In genomic region chr2:43040084-43040854, GRCh38 we compare ENCODE assay signal across 13 cellular contexts.
DNase-seq lines count a peak whose midpoint lies in the region; ATAC-seq, FAIRE-seq and TF ChIP-seq lines count a peak whose summit lies in the region.
"Had no signal": no experiment of that assay in that cellular context is flagged by ENCODE, and none has a peak within 500 bp of the region (broad histone marks: within the 10 kb centered on the region; RNA-seq: fewer than 3 reads in every experiment).

No MANE protein-coding gene starts in this region.

- H3K27me3 ChIP-seq in HepG2 (ENCODE audit: control insufficient read depth in 1 of 2, insufficient read depth in 2 of 2, low read length in 2 of 2) (no peaks in the 10 kb centered on the region), uterus (no peaks in the 10 kb centered on the region), prostate gland (replicated peaks; ENCODE audit: insufficient read depth) (no peaks in the 10 kb centered on the region), esophagus muscularis mucosa (no peaks in the 10 kb centered on the region)

- H4K20me1 ChIP-seq in HepG2 (ENCODE audit: insufficient read depth, low read length): no peaks in the 10 kb centered on the region

- peaks cover 8% of the 10 kb centered on the region for H3K4me1 Mint-ChIP-seq in activated CD8-positive, alpha-beta T cell treated with anti-CD3 and anti-CD28 coated beads for 36 hours (ENCODE audit: low read depth)
- peaks cover 2% of the 10 kb centered on the region for H3K4me1 Mint-ChIP-seq in activated CD8-positive, alpha-beta T cell treated with anti-CD3 and anti-CD28 coated beads, Interleukin-2, amount 10 ng/mL, durations not matched to agents 7 days and 5 days (ENCODE audit: low read depth)
- peaks cover 0 to 10% (median 2%) of the 10 kb centered on the region in 3 donors for H3K4me1 Mint-ChIP-seq in T-cell
- H3K4me1 Mint-ChIP-seq: T-helper 17 cell had no signal

- no peaks in the 10 kb centered on the region for H3K9me3 Mint-ChIP-seq in activated CD8-positive, alpha-beta T cell treated with anti-CD3 and anti-CD28 coated beads for 36 hours
- H3K9me3 Mint-ChIP-seq in activated CD8-positive, alpha-beta T cell treated with anti-CD3 and anti-CD28 coated beads, Interleukin-2, amount 10 ng/mL, durations not matched to agents 7 days and 5 days (ENCODE audit: insufficient read depth): no peaks in the 10 kb centered on the region
- no peaks in the 10 kb centered on the region for H3K9me3 Mint-ChIP-seq in T-cell
- H3K9me3 Mint-ChIP-seq: stimulated activated naive B cell treated with anti-CD40 and anti-IgM and Interleukin-4, amounts not matched to agents 10 μg/mL and 1 μg/mL and 100 μg/mL, for 72 hours had no signal

- BruUV-seq in HepG2 (replicated peaks; lab: Mats Ljungman, UMichigan): no TSS peak

- no peak overlapping the region for H3K4me3 Mint-ChIP-seq in activated CD8-positive, alpha-beta T cell treated with anti-CD3 and anti-CD28 coated beads for 36 hours
- H3K4me3 Mint-ChIP-seq in activated CD8-positive, alpha-beta T cell treated with anti-CD3 and anti-CD28 coated beads, Interleukin-2, amount 10 ng/mL, durations not matched to agents 7 days and 5 days: no peak overlapping the region
- H3K4me3 Mint-ChIP-seq in T-cell: no peak overlapping the region
- H3K4me3 Mint-ChIP-seq: stimulated activated naive B cell treated with anti-CD40 and anti-IgM and Interleukin-4, amounts not matched to agents 10 μg/mL and 1 μg/mL and 100 μg/mL, for 72 hours; T-helper 17 cell had no signal

- TF ChIP-seq POLR2A in HepG2 (IDR thresholded peaks at IDR 0.05; ENCODE audit: insufficient read depth in 1 of 2, low read depth in 2 of 2, low read length in 2 of 2): no peak
- TF ChIP-seq POLR2A in uterus (IDR thresholded peaks at IDR 0.05): no peak
- no peak for TF ChIP-seq POLR2A in prostate gland (IDR thresholded peaks at IDR 0.05)
- TF ChIP-seq POLR2A in esophagus muscularis mucosa (IDR thresholded peaks at IDR 0.05; ENCODE audit: low read depth): no peak

- no peak for TF ChIP-seq CTCF in activated CD8-positive, alpha-beta T cell treated with anti-CD3 and anti-CD28 coated beads for 36 hours (IDR thresholded peaks at IDR 0.05)
- TF ChIP-seq CTCF in HepG2 (CRISPR knock-in tag; IDR thresholded peaks at IDR 0.05) (no peak), uterus (IDR thresholded peaks at IDR 0.05) (no peak), prostate gland (IDR thresholded peaks at IDR 0.05) (no peak), esophagus muscularis mucosa (IDR thresholded peaks at IDR 0.05) (no peak)

- H3K9me3 ChIP-seq in HepG2 (ENCODE audit: low read length) (no peaks in the 10 kb centered on the region), uterus (no peaks in the 10 kb centered on the region), prostate gland (no peaks in the 10 kb centered on the region), esophagus muscularis mucosa (no peaks in the 10 kb centered on the region)

- H3K27me3 Mint-ChIP-seq in activated CD8-positive, alpha-beta T cell treated with anti-CD3 and anti-CD28 coated beads for 36 hours: no peaks in the 10 kb centered on the region
- H3K27me3 Mint-ChIP-seq in activated CD8-positive, alpha-beta T cell treated with anti-CD3 and anti-CD28 coated beads, Interleukin-2, amount 10 ng/mL, durations not matched to agents 7 days and 5 days (ENCODE audit: low read depth): peaks cover 6% of the 10 kb centered on the region
- H3K27me3 Mint-ChIP-seq in T-cell: no peaks in the 10 kb centered on the region
- H3K27me3 Mint-ChIP-seq: stimulated activated naive B cell treated with anti-CD40 and anti-IgM and Interleukin-4, amounts not matched to agents 10 μg/mL and 1 μg/mL and 100 μg/mL, for 72 hours; T-helper 17 cell had no signal

- TF ChIP-seq RAD21 in HepG2 (CRISPR knock-in tag; IDR thresholded peaks at IDR 0.05): no peak

- no peak for FAIRE-seq in HepG2 (lab: Jason Lieb, UNC)
- FAIRE-seq: islet of Langerhans had no signal

- H3K27ac ChIP-seq in HepG2 (ENCODE audit: extremely low read length, insufficient read depth, low read length): no peak overlapping the region
- peak overlapping the region; percentile 78 to 84 for H3K27ac ChIP-seq in uterus
- peak overlapping the region in 1 of 2 donors; percentile 35 for H3K27ac ChIP-seq in prostate gland
- no peak overlapping the region for H3K27ac ChIP-seq in esophagus muscularis mucosa (replicated peaks in 1 of 4)

- H2AFZ ChIP-seq in HepG2 (ENCODE audit: low read length): no peak overlapping the region

- intact Hi-C loops in activated CD8-positive, alpha-beta T cell treated with anti-CD3 and anti-CD28 coated beads for 36 hours (cut with micrococcal nuclease): no loop called here
- intact Hi-C loops in HepG2 (cut with micrococcal nuclease; ENCODE audit: unreplicated experiment) (no loop called here), uterus (cut with DNase I; ENCODE audit: low total_unique reads) (no loop called here), prostate gland (cut with DNase I) (no loop called here), esophagus muscularis mucosa (cut with DNase I) (no loop called here)

- WGBS in HepG2 (ENCODE audit: low lambda C conversion rate): 68% methylated on average over 10 of the region's 10 CpGs
- WGBS in prostate gland: 78% methylated on average over 10 of the region's 10 CpGs
- 89% methylated on average over 10 of the region's 10 CpGs for WGBS in esophagus muscularis mucosa

- POLR2A ChIA-PET in activated CD8-positive, alpha-beta T cell treated with anti-CD3 and anti-CD28 coated beads for 36 hours (lab: Charles Lee): no interaction called here
- POLR2A ChIA-PET in activated CD8-positive, alpha-beta T cell treated with anti-CD3 and anti-CD28 coated beads, Interleukin-2, amount 10 ng/mL, durations not matched to agents 7 days and 5 days (lab: Charles Lee): no interaction called here
- POLR2A ChIA-PET in HepG2 (lab: Yijun Ruan, JAX) (no interaction called here), T-cell (lab: Charles Lee) (no interaction called here)

- in situ Hi-C loops in HepG2 (cut with HindIII; ENCODE audit: extremely low pct_ligation_motif_present, low pct_unique_long_range_greater_than_20kb): no loop called here

- H3K79me2 ChIP-seq in HepG2 (ENCODE audit: insufficient read depth, low read length): no peaks in the 10 kb centered on the region

- H3K36me3 ChIP-seq in HepG2 (replicated peaks in 1 of 2; ENCODE audit: control insufficient read depth in 1 of 2, insufficient read depth in 2 of 2, low read length in 2 of 2) (no peaks in the 10 kb centered on the region), uterus (no peaks in the 10 kb centered on the region), prostate gland (no peaks in the 10 kb centered on the region), esophagus muscularis mucosa (no peaks in the 10 kb centered on the region)

- no peak for DNase-seq in activated CD8-positive, alpha-beta T cell treated with anti-CD3 and anti-CD28 coated beads for 36 hours
- no peak for DNase-seq in activated CD8-positive, alpha-beta T cell treated with anti-CD3 and anti-CD28 coated beads, Interleukin-2, amount 10 ng/mL, durations not matched to agents 7 days and 5 days
- peak; percentile 79 for DNase-seq in RPMI7951 (ENCODE audit: low read depth)
- no peak for DNase-seq in HepG2 (ENCODE audit: low spot score)
- peak in 1 of 2 donors; percentile 16 for DNase-seq in uterus
- DNase-seq in prostate gland (ENCODE audit: low spot score): no peak
- no peak for DNase-seq in T-cell
- DNase-seq in esophagus muscularis mucosa (ENCODE audit: extremely low spot score): no peak
- DNase-seq: GOT3; NCI-H526 treated with DMSO at 0.1 percent for 48 hours; stimulated activated naive B cell treated with anti-CD40 and anti-IgM and Interleukin-4, amounts not matched to agents 10 μg/mL and 1 μg/mL and 100 μg/mL, for 72 hours; T-helper 17 cell had no signal

- H3K4me2 ChIP-seq in HepG2 (ENCODE audit: low read depth, low read length): no peak overlapping the region

- peak; percentile 34 for ATAC-seq in activated CD8-positive, alpha-beta T cell treated with anti-CD3 and anti-CD28 coated beads for 36 hours
- no peak for ATAC-seq in activated CD8-positive, alpha-beta T cell treated with anti-CD3 and anti-CD28 coated beads, Interleukin-2, amount 10 ng/mL, durations not matched to agents 7 days and 5 days
- ATAC-seq in HepG2: no peak
- ATAC-seq in T-cell (replicated peaks in 1 of 4): no peak
- ATAC-seq: stimulated activated naive B cell treated with anti-CD40 and anti-IgM and Interleukin-4, amounts not matched to agents 10 μg/mL and 1 μg/mL and 100 μg/mL, for 72 hours; T-helper 17 cell had no signal

- CTCF ChIA-PET in activated CD8-positive, alpha-beta T cell treated with anti-CD3 and anti-CD28 coated beads for 36 hours (lab: Charles Lee): no interaction called here
- CTCF ChIA-PET in activated CD8-positive, alpha-beta T cell treated with anti-CD3 and anti-CD28 coated beads, Interleukin-2, amount 10 ng/mL, durations not matched to agents 7 days and 5 days (lab: Charles Lee): no interaction called here
- CTCF ChIA-PET in HepG2 (lab: Yijun Ruan, JAX; ENCODE audit: low intra/inter-chr PET ratio, low total read pairs) (no interaction called here), T-cell (lab: Charles Lee) (interaction anchor here in 1 of 2 donors (0.7 kb wide), 1 partner anchor 65 kb away, joined by 4 read pairs; no protein-coding TSS in a partner anchor)

- H3K36me3 Mint-ChIP-seq in activated CD8-positive, alpha-beta T cell treated with anti-CD3 and anti-CD28 coated beads for 36 hours (ENCODE audit: low read depth): no peaks in the 10 kb centered on the region
- H3K36me3 Mint-ChIP-seq in activated CD8-positive, alpha-beta T cell treated with anti-CD3 and anti-CD28 coated beads, Interleukin-2, amount 10 ng/mL, durations not matched to agents 7 days and 5 days (ENCODE audit: low read depth): no peaks in the 10 kb centered on the region
- H3K36me3 Mint-ChIP-seq in T-cell: no peaks in the 10 kb centered on the region
- H3K36me3 Mint-ChIP-seq: stimulated activated naive B cell treated with anti-CD40 and anti-IgM and Interleukin-4, amounts not matched to agents 10 μg/mL and 1 μg/mL and 100 μg/mL, for 72 hours had no signal

- no peak overlapping the region for H3K9ac ChIP-seq in HepG2 (ENCODE audit: insufficient read depth, low read depth, low read length)

- TF ChIP-seq EP300 in HepG2 (IDR thresholded peaks at IDR 0.05; ENCODE audit: low read depth in 2 of 2, low read length in 2 of 2) (no peak), HepG2 (CRISPR knock-in tag; IDR thresholded peaks at IDR 0.05; ENCODE audit: borderline replicate concordance) (no peak), esophagus muscularis mucosa (IDR thresholded peaks at IDR 0.05) (no peak)

- H3K4me1 ChIP-seq in HepG2 (ENCODE audit: insufficient read depth, low read length): peaks cover 67% of the 10 kb centered on the region
- peaks cover 0 to 14% of the 10 kb centered on the region in 2 donors for H3K4me1 ChIP-seq in uterus
- no peaks in the 10 kb centered on the region for H3K4me1 ChIP-seq in prostate gland (replicated peaks)
- peaks cover 4 to 28% (median 15%) of the 10 kb centered on the region in 4 donors for H3K4me1 ChIP-seq in esophagus muscularis mucosa

- H3K27ac Mint-ChIP-seq in activated CD8-positive, alpha-beta T cell treated with anti-CD3 and anti-CD28 coated beads for 36 hours: no peak overlapping the region
- no peak overlapping the region for H3K27ac Mint-ChIP-seq in activated CD8-positive, alpha-beta T cell treated with anti-CD3 and anti-CD28 coated beads, Interleukin-2, amount 10 ng/mL, durations not matched to agents 7 days and 5 days
- H3K27ac Mint-ChIP-seq in T-cell: no peak overlapping the region
- H3K27ac Mint-ChIP-seq: stimulated activated naive B cell treated with anti-CD40 and anti-IgM and Interleukin-4, amounts not matched to agents 10 μg/mL and 1 μg/mL and 100 μg/mL, for 72 hours; T-helper 17 cell had no signal

- H3K4me3 ChIP-seq in HepG2 (replicated peaks in 1 of 3; ENCODE audit: insufficient read depth in 1 of 3, low read depth in 2 of 3, low read length in 3 of 3) (no peak overlapping the region), uterus (no peak overlapping the region), prostate gland (no peak overlapping the region), esophagus muscularis mucosa (no peak overlapping the region)

Comparison
In these comparisons a context has a peak if more than half of its experiments do, and no peak if none do; other contexts are left out.
1. H3K27ac ChIP-seq: peak in uterus (2 of 2); none in HepG2 (single experiment) and esophagus muscularis mucosa (0 of 4).